Comparison of ENCODE assay signal across 1 cellular context in the genomic region with DNA sequence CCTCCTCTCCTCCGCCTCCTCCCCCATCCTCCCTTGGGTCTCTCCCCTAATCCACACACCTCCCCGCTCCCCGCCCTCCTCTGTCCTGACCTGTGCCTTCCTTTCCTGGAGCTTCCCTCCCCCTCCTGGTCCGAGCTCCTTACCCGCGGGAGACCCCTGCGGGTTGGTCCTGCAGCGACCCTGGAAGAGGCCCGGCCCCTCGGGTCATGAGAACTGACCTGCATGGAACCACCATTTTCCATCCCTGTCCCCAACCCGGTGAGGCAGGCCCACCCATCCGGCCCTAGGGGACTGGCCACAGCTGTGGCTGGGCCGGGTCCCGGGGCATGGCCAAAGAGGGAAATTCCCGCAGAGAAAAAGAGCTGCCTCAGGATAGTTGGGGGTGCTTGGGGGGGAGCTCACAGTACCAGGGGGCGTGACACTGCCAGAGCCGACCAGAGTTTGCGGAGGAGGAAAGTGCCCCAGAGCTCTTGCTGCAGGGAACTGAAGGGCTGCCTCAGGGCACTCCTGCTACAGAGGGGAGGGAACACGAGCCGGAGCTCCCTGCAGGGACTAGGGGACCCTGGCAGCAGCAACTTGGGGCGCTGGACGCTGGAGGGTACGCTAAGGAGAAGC.
TF ChIP-seq lines count a peak whose summit lies in the region.

No MANE protein-coding gene starts in this region.

TF ChIP-seq in WTC11, 78 proteins besides CTCF, POLR2A, EP300 and RAD21 (continued from another document):
- TF ChIP-seq, protein P1, sequence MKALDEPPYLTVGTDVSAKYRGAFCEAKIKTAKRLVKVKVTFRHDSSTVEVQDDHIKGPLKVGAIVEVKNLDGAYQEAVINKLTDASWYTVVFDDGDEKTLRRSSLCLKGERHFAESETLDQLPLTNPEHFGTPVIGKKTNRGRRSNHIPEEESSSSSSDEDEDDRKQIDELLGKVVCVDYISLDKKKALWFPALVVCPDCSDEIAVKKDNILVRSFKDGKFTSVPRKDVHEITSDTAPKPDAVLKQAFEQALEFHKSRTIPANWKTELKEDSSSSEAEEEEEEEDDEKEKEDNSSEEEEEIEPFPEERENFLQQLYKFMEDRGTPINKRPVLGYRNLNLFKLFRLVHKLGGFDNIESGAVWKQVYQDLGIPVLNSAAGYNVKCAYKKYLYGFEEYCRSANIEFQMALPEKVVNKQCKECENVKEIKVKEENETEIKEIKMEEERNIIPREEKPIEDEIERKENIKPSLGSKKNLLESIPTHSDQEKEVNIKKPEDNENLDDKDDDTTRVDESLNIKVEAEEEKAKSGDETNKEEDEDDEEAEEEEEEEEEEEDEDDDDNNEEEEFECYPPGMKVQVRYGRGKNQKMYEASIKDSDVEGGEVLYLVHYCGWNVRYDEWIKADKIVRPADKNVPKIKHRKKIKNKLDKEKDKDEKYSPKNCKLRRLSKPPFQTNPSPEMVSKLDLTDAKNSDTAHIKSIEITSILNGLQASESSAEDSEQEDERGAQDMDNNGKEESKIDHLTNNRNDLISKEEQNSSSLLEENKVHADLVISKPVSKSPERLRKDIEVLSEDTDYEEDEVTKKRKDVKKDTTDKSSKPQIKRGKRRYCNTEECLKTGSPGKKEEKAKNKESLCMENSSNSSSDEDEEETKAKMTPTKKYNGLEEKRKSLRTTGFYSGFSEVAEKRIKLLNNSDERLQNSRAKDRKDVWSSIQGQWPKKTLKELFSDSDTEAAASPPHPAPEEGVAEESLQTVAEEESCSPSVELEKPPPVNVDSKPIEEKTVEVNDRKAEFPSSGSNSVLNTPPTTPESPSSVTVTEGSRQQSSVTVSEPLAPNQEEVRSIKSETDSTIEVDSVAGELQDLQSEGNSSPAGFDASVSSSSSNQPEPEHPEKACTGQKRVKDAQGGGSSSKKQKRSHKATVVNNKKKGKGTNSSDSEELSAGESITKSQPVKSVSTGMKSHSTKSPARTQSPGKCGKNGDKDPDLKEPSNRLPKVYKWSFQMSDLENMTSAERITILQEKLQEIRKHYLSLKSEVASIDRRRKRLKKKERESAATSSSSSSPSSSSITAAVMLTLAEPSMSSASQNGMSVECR (CRISPR knock-in tag; IDR thresholded peaks at IDR 0.05; ENCODE audit: borderline replicate concordance): peak; percentile 56; the same call in 1 of the 2 replicates
- TF ChIP-seq CBFB (CRISPR knock-in tag; IDR thresholded peaks at IDR 0.05; ENCODE audit: low read depth) (no peak), ZNF416 (CRISPR knock-in tag; IDR thresholded peaks at IDR 0.05) (no peak), FOXK1 (CRISPR knock-in tag; IDR thresholded peaks at IDR 0.05) (peak; percentile 69; the same call in 1 of the 2 replicates), IRF2 (CRISPR knock-in tag; IDR thresholded peaks at IDR 0.05; ENCODE audit: borderline replicate concordance, low read depth) (no peak), MLX (CRISPR knock-in tag; IDR thresholded peaks at IDR 0.05) (no peak)
- TF ChIP-seq, protein P2, sequence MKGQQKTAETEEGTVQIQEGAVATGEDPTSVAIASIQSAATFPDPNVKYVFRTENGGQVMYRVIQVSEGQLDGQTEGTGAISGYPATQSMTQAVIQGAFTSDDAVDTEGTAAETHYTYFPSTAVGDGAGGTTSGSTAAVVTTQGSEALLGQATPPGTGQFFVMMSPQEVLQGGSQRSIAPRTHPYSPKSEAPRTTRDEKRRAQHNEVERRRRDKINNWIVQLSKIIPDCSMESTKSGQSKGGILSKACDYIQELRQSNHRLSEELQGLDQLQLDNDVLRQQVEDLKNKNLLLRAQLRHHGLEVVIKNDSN (CRISPR knock-in tag; IDR thresholded peaks at IDR 0.05): peak; percentile 23; the same call in 1 of the 2 replicates
- TF ChIP-seq, protein P3, sequence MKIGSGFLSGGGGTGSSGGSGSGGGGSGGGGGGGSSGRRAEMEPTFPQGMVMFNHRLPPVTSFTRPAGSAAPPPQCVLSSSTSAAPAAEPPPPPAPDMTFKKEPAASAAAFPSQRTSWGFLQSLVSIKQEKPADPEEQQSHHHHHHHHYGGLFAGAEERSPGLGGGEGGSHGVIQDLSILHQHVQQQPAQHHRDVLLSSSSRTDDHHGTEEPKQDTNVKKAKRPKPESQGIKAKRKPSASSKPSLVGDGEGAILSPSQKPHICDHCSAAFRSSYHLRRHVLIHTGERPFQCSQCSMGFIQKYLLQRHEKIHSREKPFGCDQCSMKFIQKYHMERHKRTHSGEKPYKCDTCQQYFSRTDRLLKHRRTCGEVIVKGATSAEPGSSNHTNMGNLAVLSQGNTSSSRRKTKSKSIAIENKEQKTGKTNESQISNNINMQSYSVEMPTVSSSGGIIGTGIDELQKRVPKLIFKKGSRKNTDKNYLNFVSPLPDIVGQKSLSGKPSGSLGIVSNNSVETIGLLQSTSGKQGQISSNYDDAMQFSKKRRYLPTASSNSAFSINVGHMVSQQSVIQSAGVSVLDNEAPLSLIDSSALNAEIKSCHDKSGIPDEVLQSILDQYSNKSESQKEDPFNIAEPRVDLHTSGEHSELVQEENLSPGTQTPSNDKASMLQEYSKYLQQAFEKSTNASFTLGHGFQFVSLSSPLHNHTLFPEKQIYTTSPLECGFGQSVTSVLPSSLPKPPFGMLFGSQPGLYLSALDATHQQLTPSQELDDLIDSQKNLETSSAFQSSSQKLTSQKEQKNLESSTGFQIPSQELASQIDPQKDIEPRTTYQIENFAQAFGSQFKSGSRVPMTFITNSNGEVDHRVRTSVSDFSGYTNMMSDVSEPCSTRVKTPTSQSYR (CRISPR knock-in tag; IDR thresholded peaks at IDR 0.05): peak; percentile 58
- TF ChIP-seq, protein P4, sequence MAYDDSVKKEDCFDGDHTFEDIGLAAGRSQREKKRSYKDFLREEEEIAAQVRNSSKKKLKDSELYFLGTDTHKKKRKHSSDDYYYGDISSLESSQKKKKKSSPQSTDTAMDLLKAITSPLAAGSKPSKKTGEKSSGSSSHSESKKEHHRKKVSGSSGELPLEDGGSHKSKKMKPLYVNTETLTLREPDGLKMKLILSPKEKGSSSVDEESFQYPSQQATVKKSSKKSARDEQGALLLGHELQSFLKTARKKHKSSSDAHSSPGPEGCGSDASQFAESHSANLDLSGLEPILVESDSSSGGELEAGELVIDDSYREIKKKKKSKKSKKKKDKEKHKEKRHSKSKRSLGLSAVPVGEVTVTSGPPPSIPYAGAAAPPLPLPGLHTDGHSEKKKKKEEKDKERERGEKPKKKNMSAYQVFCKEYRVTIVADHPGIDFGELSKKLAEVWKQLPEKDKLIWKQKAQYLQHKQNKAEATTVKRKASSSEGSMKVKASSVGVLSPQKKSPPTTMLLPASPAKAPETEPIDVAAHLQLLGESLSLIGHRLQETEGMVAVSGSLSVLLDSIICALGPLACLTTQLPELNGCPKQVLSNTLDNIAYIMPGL (CRISPR knock-in tag; IDR thresholded peaks at IDR 0.05): peak; percentile 14; the same call in 1 of the 2 replicates
TF ChIP-seq in WTC11: peak in this region for 13.
